ENCODE assay signal across 12 cellular contexts in the genomic region with DNA sequence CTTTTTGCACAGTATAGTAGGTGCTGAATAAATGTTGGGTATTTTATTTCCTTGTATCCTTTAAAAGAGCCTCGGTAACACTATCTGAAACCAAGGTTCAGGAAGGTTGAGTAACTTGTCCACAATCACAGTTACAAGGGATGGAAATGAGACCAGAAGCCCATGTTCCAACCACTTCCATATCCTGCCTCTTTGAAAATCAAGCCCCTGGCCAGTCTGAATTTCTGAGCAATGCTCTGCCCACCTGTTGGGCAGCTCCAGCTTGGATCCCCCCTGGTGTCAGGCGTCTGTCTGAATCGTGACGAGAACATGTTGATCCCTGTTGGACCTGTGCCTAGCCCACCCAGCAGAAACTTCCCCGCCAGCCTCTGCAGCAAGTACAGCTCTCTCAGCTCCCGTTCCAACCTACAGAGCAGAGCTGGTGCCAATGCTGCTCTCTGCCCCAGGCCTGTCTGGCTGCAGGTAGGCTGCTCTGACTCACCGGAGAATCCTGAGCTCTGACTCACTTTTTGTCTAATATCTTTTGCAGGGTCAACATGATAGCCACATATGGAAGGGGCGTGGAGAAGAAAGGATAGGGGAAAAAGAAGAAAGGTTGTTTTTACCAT.
DNase-seq lines count a peak whose midpoint lies in the region; ATAC-seq and TF ChIP-seq lines count a peak whose summit lies in the region.
"Had no signal": no experiment of that assay in that cellular context is flagged by ENCODE, and none has a peak within 500 bp of the region (broad histone marks: within the 10 kb centered on the region; RNA-seq: fewer than 3 reads in every experiment).

No MANE protein-coding gene starts in this region.

- H3K9me3 Mint-ChIP-seq in Caco-2 (ENCODE audit: unreplicated experiment) = peaks cover 9% of the 10 kb centered on the region
- H3K9me3 Mint-ChIP-seq in T-helper 2 cell treated with Interferon-gamma antibody and Interleukin-4, amounts not matched to agents 5 μg/mL and 100 μg/mL, for 36 hours = peaks cover 4% of the 10 kb centered on the region

- peak overlapping the region; percentile 49 for H3K27ac Mint-ChIP-seq in Caco-2 (ENCODE audit: unreplicated experiment)
- no peak overlapping the region for H3K27ac Mint-ChIP-seq in T-helper 2 cell treated with Interferon-gamma antibody and Interleukin-4, amounts not matched to agents 5 μg/mL and 100 μg/mL, for 36 hours
- H3K27ac Mint-ChIP-seq: activated T-helper 2 cell treated with anti-CD3 and anti-CD28 coated beads, Interferon-gamma antibody, Interleukin-2, Interleukin-4, amounts not matched to agents 10 μg/mL and 5 μg/mL and 100 μg/mL, durations not matched to agents 14 hours and 24 hours and 36 hours had no signal

- H3K9me3 ChIP-seq in Caco-2 = no peaks in the 10 kb centered on the region
- H3K9me3 ChIP-seq: BLaER1 treated with 17β-estradiol and CSF1 and Interleukin-3, amounts not matched to agents 10 nM and 100 nM; pancreas had no signal

- H3K4me3 ChIP-seq in Caco-2 (ENCODE audit: low read depth, low read length) = no peak overlapping the region
- H3K4me3 ChIP-seq: BLaER1 treated with 17β-estradiol and CSF1 and Interleukin-3, amounts not matched to agents 10 nM and 100 nM; pancreas had no signal

- H3K4me1 Mint-ChIP-seq in Caco-2 (ENCODE audit: low read depth, unreplicated experiment) = peaks cover 16% of the 10 kb centered on the region
- H3K4me1 Mint-ChIP-seq in T-helper 2 cell treated with Interferon-gamma antibody and Interleukin-4, amounts not matched to agents 5 μg/mL and 100 μg/mL, for 36 hours (ENCODE audit: low read depth) = no peaks in the 10 kb centered on the region

- H3K36me3 ChIP-seq in Caco-2 (ENCODE audit: control insufficient read depth, insufficient read depth, low read length) = no peaks in the 10 kb centered on the region
- H3K36me3 ChIP-seq: BLaER1 treated with 17β-estradiol and CSF1 and Interleukin-3, amounts not matched to agents 10 nM and 100 nM; pancreas had no signal

- peak; percentile 47 to 66 for DNase-seq in Caco-2
- DNase-seq in SW480 (ENCODE audit: low spot score) = peak; percentile 95
- DNase-seq in kidney tubule cell (ENCODE audit: low spot score) = peak; percentile 98
- no peak for DNase-seq in NCI-H2227 treated with DMSO at 0.1 percent for 48 hours (lab: John Stamatoyannopoulos, UW)
- no peak for DNase-seq in stimulated activated CD4-positive, alpha-beta T cell treated with anti-CD3 and anti-CD28 coated beads, Interleukin-4, amount 100 ng/mL, for 4 hours
- no peak for DNase-seq in T-helper 2 cell treated with Interferon-gamma antibody and Interleukin-4, amounts not matched to agents 5 μg/mL and 100 μg/mL, for 36 hours (ENCODE audit: low spot score)
- DNase-seq: Karpas-422, pancreas had no signal

- CTCF ChIA-PET in Caco-2 (lab: Charles Lee) = no interaction called here

- no peaks in the 10 kb centered on the region for H3K27me3 Mint-ChIP-seq in Caco-2 (ENCODE audit: insufficient read depth, unreplicated experiment)
- H3K27me3 Mint-ChIP-seq in T-helper 2 cell treated with Interferon-gamma antibody and Interleukin-4, amounts not matched to agents 5 μg/mL and 100 μg/mL, for 36 hours (ENCODE audit: low read depth) = no peaks in the 10 kb centered on the region

- intact Hi-C loops in Caco-2 (cut with micrococcal nuclease; ENCODE audit: unreplicated experiment) = no loop called here

- BruUV-seq in Caco-2 (replicated peaks; lab: Mats Ljungman, UMichigan) = no TSS peak

- H3K36me3 Mint-ChIP-seq in Caco-2 (ENCODE audit: insufficient read depth, unreplicated experiment) = peaks cover 6% of the 10 kb centered on the region
- no peaks in the 10 kb centered on the region for H3K36me3 Mint-ChIP-seq in T-helper 2 cell treated with Interferon-gamma antibody and Interleukin-4, amounts not matched to agents 5 μg/mL and 100 μg/mL, for 36 hours (ENCODE audit: low read depth)

- POLR2A ChIA-PET in Caco-2 (lab: Charles Lee) = no interaction called here

- no peaks in the 10 kb centered on the region for H3K27me3 ChIP-seq in Caco-2 (replicated peaks; ENCODE audit: control insufficient read depth, insufficient read depth, low read length)
- H3K27me3 ChIP-seq: BLaER1 treated with 17β-estradiol and CSF1 and Interleukin-3, amounts not matched to agents 10 nM and 100 nM; pancreas had no signal

- peak overlapping the region; percentile 39 for H3K4me3 Mint-ChIP-seq in Caco-2 (ENCODE audit: unreplicated experiment)
- no peak overlapping the region for H3K4me3 Mint-ChIP-seq in T-helper 2 cell treated with Interferon-gamma antibody and Interleukin-4, amounts not matched to agents 5 μg/mL and 100 μg/mL, for 36 hours

- no peak for TF ChIP-seq CTCF in Caco-2 (IDR thresholded peaks at IDR 0.05; ENCODE audit: insufficient read depth in 1 of 2, low read depth in 1 of 2, low read length in 1 of 2, severe bottlenecking in 1 of 2, unreplicated experiment in 1 of 2)

- ATAC-seq in HG02798 (IDR thresholded peaks at IDR 0.05; ENCODE audit: poor library complexity, unreplicated experiment) = peak; percentile 37
- ATAC-seq in HG03159 (IDR thresholded peaks at IDR 0.05; ENCODE audit: unreplicated experiment) = no peak

- H3K4me1 ChIP-seq in Caco-2 = peaks cover 29% of the 10 kb centered on the region
- H3K4me1 ChIP-seq: pancreas had no signal

Comparison
In these comparisons a context has a peak if more than half of its experiments do, and no peak if none do; other contexts are left out.
1. DNase-seq: peak in Caco-2 (2 of 2), SW480 (single experiment) and kidney tubule cell (single experiment); none in NCI-H2227 treated with DMSO at 0.1 percent for 48 hours (single experiment), stimulated activated CD4-positive, alpha-beta T cell treated with anti-CD3 and anti-CD28 coated beads, Interleukin-4, amount 100 ng/mL, for 4 hours (0 of 2) and T-helper 2 cell treated with Interferon-gamma antibody and Interleukin-4, amounts not matched to agents 5 μg/mL and 100 μg/mL, for 36 hours (single experiment).